Comparison of ENCODE assay signal across 8 cellular contexts in the genomic region with DNA sequence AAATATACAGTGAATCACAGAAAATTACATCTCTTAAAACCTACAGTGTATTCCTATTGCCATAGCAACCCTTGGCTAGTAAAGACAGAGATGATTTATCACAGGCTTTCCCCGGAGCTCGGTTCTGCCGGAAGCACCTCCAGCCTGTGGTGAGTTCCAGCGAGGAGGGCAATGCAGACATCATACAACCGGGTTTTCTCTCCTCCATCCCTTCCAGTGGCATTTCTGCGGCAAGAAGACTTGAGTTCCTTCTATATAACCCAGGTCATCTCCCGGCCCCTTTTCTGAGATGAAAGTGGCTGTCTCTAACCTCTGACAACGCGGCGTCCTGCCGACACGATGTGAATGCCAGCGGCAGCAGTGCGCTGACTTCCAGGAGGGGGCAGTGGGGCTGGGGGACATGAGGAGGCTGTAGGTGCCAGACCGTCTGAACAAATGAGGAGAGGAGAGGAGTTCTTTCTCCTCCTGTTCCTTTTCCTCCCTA.
DNase-seq lines count a peak whose midpoint lies in the region; ATAC-seq, FAIRE-seq and TF ChIP-seq lines count a peak whose summit lies in the region.

No MANE protein-coding gene starts in this region.

- peak overlapping the region; percentile 53 for H3K4me2 ChIP-seq in OCI-LY7 (ENCODE audit: low read length)

- TF ChIP-seq CTCF in 22Rv1 (IDR thresholded peaks at IDR 0.05) (peak; percentile 39), OCI-LY7 (conservative IDR thresholded peaks at IDR 0.05; ENCODE audit: low read length) (peak; percentile 66), progenitor cell of endocrine pancreas (IDR thresholded peaks at IDR 0.05; ENCODE audit: unreplicated experiment) (peak; percentile 40)

- intact Hi-C loops in OCI-LY7 (cut with micrococcal nuclease; ENCODE audit: unreplicated experiment) = loop anchor here (2.0 kb wide), 1 partner anchor 34 kb away; no protein-coding TSS in a partner anchor

- CTCF ChIA-PET in OCI-LY7 (lab: Charles Lee; ENCODE audit: unreplicated experiment) = no interaction called here

- no peaks in the 10 kb centered on the region for H3K36me3 ChIP-seq in OCI-LY7 (ENCODE audit: insufficient read depth, low read length)

- peaks cover 1% of the 10 kb centered on the region for H3K4me1 Mint-ChIP-seq in progenitor cell of endocrine pancreas (ENCODE audit: low read depth)

- H3K27me3 Mint-ChIP-seq in progenitor cell of endocrine pancreas = peaks cover 47% of the 10 kb centered on the region

- BruUV-seq in OCI-LY7 (replicated peaks; lab: Mats Ljungman, UMichigan) = no TSS peak

- DNase-seq in GM19239 (ENCODE audit: insufficient read length, low spot score) (no peak), OCI-LY7 (ENCODE audit: low spot score) (peak; percentile 27), globus pallidus (ENCODE audit: low spot score) (peak; percentile 80), progenitor cell of endocrine pancreas (ENCODE audit: low spot score, unreplicated experiment) (no peak), NAMALWA (ENCODE audit: low spot score) (no peak)
- DNase-seq in activated effector memory CD4-positive, alpha-beta T cell treated with anti-CD3 and anti-CD28 coated beads, Interleukin-2, amount 50 U/mL, for 16 hours = peak; percentile 79

- POLR2A ChIA-PET in OCI-LY7 (lab: Charles Lee) = interaction anchor here (0.7 to 1.6 kb wide), 4 partner anchors 12 to 24 kb away, joined by 3 to 6 read pairs (median 4); no protein-coding TSS in a partner anchor

- no peak overlapping the region for H3K27ac Mint-ChIP-seq in progenitor cell of endocrine pancreas

- no peaks in the 10 kb centered on the region for H3K36me3 Mint-ChIP-seq in progenitor cell of endocrine pancreas (ENCODE audit: insufficient read depth)

- no peaks in the 10 kb centered on the region for H4K20me1 ChIP-seq in OCI-LY7 (ENCODE audit: insufficient read depth, low read length)

- H3K79me2 ChIP-seq in OCI-LY7 (ENCODE audit: insufficient read depth, low read depth, low read length) = no peaks in the 10 kb centered on the region

- no peak for ATAC-seq in HG02798 (IDR thresholded peaks at IDR 0.05; ENCODE audit: poor library complexity, unreplicated experiment)

- no peaks in the 10 kb centered on the region for H3K9me3 ChIP-seq in OCI-LY7 (ENCODE audit: low read length)

- peaks cover 47% of the 10 kb centered on the region for H3K4me1 ChIP-seq in OCI-LY7 (ENCODE audit: insufficient read depth, low read length, poor library complexity, severe bottlenecking)

- no peaks in the 10 kb centered on the region for H3K9me2 ChIP-seq in OCI-LY7 (ENCODE audit: insufficient read depth, low read length)

- peak overlapping the region; percentile 41 for H3K4me3 ChIP-seq in OCI-LY7 (ENCODE audit: low read depth, low read length, poor library complexity, severe bottlenecking)

- H3K27ac ChIP-seq in 22Rv1 (no peak overlapping the region), OCI-LY7 (ENCODE audit: low read depth, low read length, poor library complexity, severe bottlenecking) (no peak overlapping the region)

- H3K4me3 Mint-ChIP-seq in progenitor cell of endocrine pancreas (ENCODE audit: low read depth) = peak overlapping the region; percentile 43

- FAIRE-seq in GM19239 (lab: Jason Lieb, UNC) = peak; percentile 54

- peak overlapping the region; percentile 73 for H2AFZ ChIP-seq in OCI-LY7 (ENCODE audit: low read length)

- H3K9me3 Mint-ChIP-seq in progenitor cell of endocrine pancreas (ENCODE audit: low read depth) = no peaks in the 10 kb centered on the region

Comparison
In these comparisons a context has a peak if more than half of its experiments do, and no peak if none do; other contexts are left out.
1. DNase-seq: peak in OCI-LY7 (single experiment), activated effector memory CD4-positive, alpha-beta T cell treated with anti-CD3 and anti-CD28 coated beads, Interleukin-2, amount 50 U/mL, for 16 hours (single experiment) and globus pallidus (single experiment); none in GM19239 (single experiment), progenitor cell of endocrine pancreas (single experiment) and NAMALWA (single experiment).
2. Peak in every context shown above with its lines, with median percentiles within 50 percentile points of each other: CTCF ChIP-seq.